In the genomic region with DNA sequence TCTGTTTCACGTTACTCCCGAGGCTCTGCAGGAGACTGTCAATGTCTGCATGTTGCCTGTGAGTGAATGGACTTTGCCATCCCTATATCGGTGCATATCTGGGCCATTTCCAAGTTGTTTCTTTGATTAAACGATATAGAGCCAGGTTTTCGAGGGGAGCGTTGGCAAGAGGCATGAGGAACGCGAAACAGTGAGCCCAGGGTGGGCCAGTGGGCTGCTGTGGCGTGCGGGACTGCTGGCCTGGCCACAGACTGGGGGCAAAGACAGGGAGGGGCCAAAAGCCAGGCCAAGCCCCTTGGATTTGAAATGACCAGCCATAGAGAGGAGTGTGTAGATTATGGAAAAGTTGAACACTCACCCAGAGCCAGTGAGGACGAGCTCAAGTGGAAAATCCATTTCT, we compare ENCODE assay signal across 2 cellular contexts.
TF ChIP-seq lines count a peak whose summit lies in the region.

No MANE protein-coding gene starts in this region.

TF ChIP-seq in GM23338, 12 proteins besides CTCF, POLR2A, EP300 and RAD21 (continues in another document):
- no peak for TF ChIP-seq EZH2phosphoT487 (IDR thresholded peaks at IDR 0.05; ENCODE audit: unreplicated experiment)
- no peak for TF ChIP-seq CREB1 (CRISPR knock-in tag; IDR thresholded peaks at IDR 0.05; ENCODE audit: low read depth)
- TF ChIP-seq ZNF114 (CRISPR knock-in tag; IDR thresholded peaks at IDR 0.05), result no peak
- TF ChIP-seq POLR2AphosphoS5 (IDR thresholded peaks at IDR 0.05; ENCODE audit: low read depth), result no peak
- no peak for TF ChIP-seq EZH2 (IDR thresholded peaks at IDR 0.05; ENCODE audit: low read depth, unreplicated experiment)
- TF ChIP-seq, protein P1, sequence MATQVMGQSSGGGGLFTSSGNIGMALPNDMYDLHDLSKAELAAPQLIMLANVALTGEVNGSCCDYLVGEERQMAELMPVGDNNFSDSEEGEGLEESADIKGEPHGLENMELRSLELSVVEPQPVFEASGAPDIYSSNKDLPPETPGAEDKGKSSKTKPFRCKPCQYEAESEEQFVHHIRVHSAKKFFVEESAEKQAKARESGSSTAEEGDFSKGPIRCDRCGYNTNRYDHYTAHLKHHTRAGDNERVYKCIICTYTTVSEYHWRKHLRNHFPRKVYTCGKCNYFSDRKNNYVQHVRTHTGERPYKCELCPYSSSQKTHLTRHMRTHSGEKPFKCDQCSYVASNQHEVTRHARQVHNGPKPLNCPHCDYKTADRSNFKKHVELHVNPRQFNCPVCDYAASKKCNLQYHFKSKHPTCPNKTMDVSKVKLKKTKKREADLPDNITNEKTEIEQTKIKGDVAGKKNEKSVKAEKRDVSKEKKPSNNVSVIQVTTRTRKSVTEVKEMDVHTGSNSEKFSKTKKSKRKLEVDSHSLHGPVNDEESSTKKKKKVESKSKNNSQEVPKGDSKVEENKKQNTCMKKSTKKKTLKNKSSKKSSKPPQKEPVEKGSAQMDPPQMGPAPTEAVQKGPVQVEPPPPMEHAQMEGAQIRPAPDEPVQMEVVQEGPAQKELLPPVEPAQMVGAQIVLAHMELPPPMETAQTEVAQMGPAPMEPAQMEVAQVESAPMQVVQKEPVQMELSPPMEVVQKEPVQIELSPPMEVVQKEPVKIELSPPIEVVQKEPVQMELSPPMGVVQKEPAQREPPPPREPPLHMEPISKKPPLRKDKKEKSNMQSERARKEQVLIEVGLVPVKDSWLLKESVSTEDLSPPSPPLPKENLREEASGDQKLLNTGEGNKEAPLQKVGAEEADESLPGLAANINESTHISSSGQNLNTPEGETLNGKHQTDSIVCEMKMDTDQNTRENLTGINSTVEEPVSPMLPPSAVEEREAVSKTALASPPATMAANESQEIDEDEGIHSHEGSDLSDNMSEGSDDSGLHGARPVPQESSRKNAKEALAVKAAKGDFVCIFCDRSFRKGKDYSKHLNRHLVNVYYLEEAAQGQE (IDR thresholded peaks at IDR 0.05; ENCODE audit: unreplicated experiment), result no peak
- TF ChIP-seq, protein P2, sequence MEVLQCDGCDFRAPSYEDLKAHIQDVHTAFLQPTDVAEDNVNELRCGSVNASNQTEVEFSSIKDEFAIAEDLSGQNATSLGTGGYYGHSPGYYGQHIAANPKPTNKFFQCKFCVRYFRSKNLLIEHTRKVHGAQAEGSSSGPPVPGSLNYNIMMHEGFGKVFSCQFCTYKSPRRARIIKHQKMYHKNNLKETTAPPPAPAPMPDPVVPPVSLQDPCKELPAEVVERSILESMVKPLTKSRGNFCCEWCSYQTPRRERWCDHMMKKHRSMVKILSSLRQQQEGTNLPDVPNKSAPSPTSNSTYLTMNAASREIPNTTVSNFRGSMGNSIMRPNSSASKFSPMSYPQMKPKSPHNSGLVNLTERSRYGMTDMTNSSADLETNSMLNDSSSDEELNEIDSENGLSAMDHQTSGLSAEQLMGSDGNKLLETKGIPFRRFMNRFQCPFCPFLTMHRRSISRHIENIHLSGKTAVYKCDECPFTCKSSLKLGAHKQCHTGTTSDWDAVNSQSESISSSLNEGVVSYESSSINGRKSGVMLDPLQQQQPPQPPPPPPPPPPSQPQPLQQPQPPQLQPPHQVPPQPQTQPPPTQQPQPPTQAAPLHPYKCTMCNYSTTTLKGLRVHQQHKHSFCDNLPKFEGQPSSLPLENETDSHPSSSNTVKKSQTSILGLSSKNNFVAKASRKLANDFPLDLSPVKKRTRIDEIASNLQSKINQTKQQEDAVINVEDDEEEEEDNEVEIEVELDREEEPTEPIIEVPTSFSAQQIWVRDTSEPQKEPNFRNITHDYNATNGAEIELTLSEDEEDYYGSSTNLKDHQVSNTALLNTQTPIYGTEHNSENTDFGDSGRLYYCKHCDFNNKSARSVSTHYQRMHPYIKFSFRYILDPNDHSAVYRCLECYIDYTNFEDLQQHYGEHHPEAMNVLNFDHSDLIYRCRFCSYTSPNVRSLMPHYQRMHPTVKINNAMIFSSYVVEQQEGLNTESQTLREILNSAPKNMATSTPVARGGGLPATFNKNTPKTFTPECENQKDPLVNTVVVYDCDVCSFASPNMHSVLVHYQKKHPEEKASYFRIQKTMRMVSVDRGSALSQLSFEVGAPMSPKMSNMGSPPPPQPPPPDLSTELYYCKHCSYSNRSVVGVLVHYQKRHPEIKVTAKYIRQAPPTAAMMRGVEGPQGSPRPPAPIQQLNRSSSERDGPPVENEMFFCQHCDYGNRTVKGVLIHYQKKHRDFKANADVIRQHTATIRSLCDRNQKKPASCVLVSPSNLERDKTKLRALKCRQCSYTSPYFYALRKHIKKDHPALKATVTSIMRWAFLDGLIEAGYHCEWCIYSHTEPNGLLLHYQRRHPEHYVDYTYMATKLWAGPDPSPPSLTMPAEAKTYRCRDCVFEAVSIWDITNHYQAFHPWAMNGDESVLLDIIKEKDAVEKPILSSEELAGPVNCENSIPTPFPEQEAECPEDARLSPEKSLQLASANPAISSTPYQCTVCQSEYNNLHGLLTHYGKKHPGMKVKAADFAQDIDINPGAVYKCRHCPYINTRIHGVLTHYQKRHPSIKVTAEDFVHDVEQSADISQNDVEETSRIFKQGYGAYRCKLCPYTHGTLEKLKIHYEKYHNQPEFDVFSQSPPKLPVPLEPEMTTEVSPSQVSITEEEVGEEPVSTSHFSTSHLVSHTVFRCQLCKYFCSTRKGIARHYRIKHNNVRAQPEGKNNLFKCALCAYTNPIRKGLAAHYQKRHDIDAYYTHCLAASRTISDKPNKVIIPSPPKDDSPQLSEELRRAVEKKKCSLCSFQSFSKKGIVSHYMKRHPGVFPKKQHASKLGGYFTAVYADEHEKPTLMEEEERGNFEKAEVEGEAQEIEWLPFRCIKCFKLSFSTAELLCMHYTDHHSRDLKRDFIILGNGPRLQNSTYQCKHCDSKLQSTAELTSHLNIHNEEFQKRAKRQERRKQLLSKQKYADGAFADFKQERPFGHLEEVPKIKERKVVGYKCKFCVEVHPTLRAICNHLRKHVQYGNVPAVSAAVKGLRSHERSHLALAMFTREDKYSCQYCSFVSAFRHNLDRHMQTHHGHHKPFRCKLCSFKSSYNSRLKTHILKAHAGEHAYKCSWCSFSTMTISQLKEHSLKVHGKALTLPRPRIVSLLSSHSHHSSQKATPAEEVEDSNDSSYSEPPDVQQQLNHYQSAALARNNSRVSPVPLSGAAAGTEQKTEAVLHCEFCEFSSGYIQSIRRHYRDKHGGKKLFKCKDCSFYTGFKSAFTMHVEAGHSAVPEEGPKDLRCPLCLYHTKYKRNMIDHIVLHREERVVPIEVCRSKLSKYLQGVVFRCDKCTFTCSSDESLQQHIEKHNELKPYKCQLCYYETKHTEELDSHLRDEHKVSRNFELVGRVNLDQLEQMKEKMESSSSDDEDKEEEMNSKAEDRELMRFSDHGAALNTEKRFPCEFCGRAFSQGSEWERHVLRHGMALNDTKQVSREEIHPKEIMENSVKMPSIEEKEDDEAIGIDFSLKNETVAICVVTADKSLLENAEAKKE (CRISPR knock-in tag; IDR thresholded peaks at IDR 0.05), result no peak
- TF ChIP-seq NANOG (IDR thresholded peaks at IDR 0.05; ENCODE audit: borderline replicate concordance), result no peak
- TF ChIP-seq, protein P3, sequence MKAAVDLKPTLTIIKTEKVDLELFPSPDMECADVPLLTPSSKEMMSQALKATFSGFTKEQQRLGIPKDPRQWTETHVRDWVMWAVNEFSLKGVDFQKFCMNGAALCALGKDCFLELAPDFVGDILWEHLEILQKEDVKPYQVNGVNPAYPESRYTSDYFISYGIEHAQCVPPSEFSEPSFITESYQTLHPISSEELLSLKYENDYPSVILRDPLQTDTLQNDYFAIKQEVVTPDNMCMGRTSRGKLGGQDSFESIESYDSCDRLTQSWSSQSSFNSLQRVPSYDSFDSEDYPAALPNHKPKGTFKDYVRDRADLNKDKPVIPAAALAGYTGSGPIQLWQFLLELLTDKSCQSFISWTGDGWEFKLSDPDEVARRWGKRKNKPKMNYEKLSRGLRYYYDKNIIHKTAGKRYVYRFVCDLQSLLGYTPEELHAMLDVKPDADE (IDR thresholded peaks at IDR 0.05), result no peak
- TF ChIP-seq JUNB (IDR thresholded peaks at IDR 0.05; ENCODE audit: unreplicated experiment), result no peak

TF ChIP-seq in H1, 55 proteins besides CTCF, POLR2A, EP300 and RAD21:
- TF ChIP-seq TCF12 (IDR thresholded peaks at IDR 0.05; ENCODE audit: low read depth, low read length) (no peak), SP4 (IDR thresholded peaks at IDR 0.05; ENCODE audit: low read length) (no peak), BCL11A (IDR thresholded peaks at IDR 0.05; ENCODE audit: low read depth in 2 of 2, low read length in 2 of 2) (no peak), POU5F1 (IDR thresholded peaks at IDR 0.05; ENCODE audit: low read depth, low read length) (no peak), TAF7 (optimal IDR thresholded peaks at IDR 0.05; ENCODE audit: borderline replicate concordance, low read depth, low read length) (no peak), GABPA (IDR thresholded peaks at IDR 0.05; ENCODE audit: borderline replicate concordance, insufficient read depth, low read length) (no peak), HDAC2 (IDR thresholded peaks at IDR 0.05; ENCODE audit: borderline replicate concordance in 1 of 2, low read depth in 2 of 2, low read length in 2 of 2) (no peak), GTF2F1 (IDR thresholded peaks at IDR 0.05; ENCODE audit: borderline replicate concordance, low read depth, low read length) (no peak), SP1 (IDR thresholded peaks at IDR 0.05; ENCODE audit: low read depth, low read length) (no peak), CBX8 (IDR thresholded peaks at IDR 0.05; ENCODE audit: borderline replicate concordance, low read depth, low read length) (no peak), CEBPB (IDR thresholded peaks at IDR 0.05; ENCODE audit: low read depth, low read length) (no peak), CHD2 (IDR thresholded peaks at IDR 0.05; ENCODE audit: low read length) (no peak)
- TF ChIP-seq, protein P4, sequence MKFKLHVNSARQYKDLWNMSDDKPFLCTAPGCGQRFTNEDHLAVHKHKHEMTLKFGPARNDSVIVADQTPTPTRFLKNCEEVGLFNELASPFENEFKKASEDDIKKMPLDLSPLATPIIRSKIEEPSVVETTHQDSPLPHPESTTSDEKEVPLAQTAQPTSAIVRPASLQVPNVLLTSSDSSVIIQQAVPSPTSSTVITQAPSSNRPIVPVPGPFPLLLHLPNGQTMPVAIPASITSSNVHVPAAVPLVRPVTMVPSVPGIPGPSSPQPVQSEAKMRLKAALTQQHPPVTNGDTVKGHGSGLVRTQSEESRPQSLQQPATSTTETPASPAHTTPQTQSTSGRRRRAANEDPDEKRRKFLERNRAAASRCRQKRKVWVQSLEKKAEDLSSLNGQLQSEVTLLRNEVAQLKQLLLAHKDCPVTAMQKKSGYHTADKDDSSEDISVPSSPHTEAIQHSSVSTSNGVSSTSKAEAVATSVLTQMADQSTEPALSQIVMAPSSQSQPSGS (IDR thresholded peaks at IDR 0.05; ENCODE audit: low read length), result no peak
TF ChIP-seq in H1: peak in this region for 0.
